22 cellular contexts compared by ENCODE assay signal in the genomic region with DNA sequence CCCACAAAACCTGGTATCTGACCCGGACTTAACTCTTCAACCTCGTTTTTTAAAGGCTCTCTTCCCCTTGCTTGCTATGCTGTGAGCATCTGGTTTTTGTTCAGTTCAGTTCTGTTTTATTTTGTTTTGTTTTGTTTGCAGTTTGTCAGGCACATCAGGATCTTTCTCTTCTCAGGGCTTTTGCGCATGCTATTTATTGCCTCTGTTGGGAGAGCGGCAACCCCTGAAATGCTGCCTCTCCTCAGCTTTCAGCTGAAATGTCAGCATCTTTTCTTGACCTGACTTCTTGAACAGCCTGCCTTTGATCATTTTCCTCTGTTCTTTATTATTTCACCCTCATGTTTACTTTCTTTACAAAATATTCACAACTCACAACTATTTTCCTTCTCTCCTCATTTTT. TPM values are rescaled to one million over a fixed set of nuclear protein-coding genes. Genes with fewer than 3 reads are reported as not detected.
A peak's percentile ranks its signal among the peaks of the same experiment; 100 is the strongest.
DNase-seq lines count a peak whose midpoint lies in the region; FAIRE-seq and TF ChIP-seq lines count a peak whose summit lies in the region.
"Had no signal": no experiment of that assay in that cellular context is flagged by ENCODE, and none has a peak within 500 bp of the region (broad histone marks: within the 10 kb centered on the region; RNA-seq: fewer than 3 reads in every experiment).

No MANE protein-coding gene starts in this region.

- TF ChIP-seq CTCF in D721Med (IDR thresholded peaks at IDR 0.05; ENCODE audit: insufficient read depth, missing control alignments) (no peak), VCaP (conservative IDR thresholded peaks at IDR 0.05) (no peak), mesothelial cell of epicardium (IDR thresholded peaks at IDR 0.05; ENCODE audit: unreplicated experiment) (no peak)

- no peaks in the 10 kb centered on the region for H3K9me3 Mint-ChIP-seq in mesothelial cell of epicardium
- H3K9me3 Mint-ChIP-seq: CD8-positive, alpha-beta memory T cell had no signal

- H3K27ac ChIP-seq in VCaP = peak overlapping the region; percentile 8; the same call in 1 of the 2 replicates
- no peak overlapping the region for H3K27ac ChIP-seq in effector memory CD4-positive, alpha-beta T cell (ENCODE audit: insufficient read depth, low read length, poor library complexity, severe bottlenecking)
- H3K27ac ChIP-seq: C4-2B, HL-60, SJSA1 had no signal

- FAIRE-seq in D721Med (lab: Jason Lieb, UNC) (peak; percentile 60), endometrium (lab: Jason Lieb, UNC) (peak; percentile 99)
- FAIRE-seq: GM19239, H54, HepG2 had no signal

- H3K36me3 ChIP-seq in effector memory CD4-positive, alpha-beta T cell (ENCODE audit: control insufficient read depth, insufficient read depth, low read length) = no peaks in the 10 kb centered on the region
- H3K36me3 ChIP-seq: SJSA1 had no signal

- no peaks in the 10 kb centered on the region for H3K9me3 ChIP-seq in effector memory CD4-positive, alpha-beta T cell (ENCODE audit: control insufficient read depth, low read length)
- H3K9me3 ChIP-seq: SJSA1 had no signal

- H3K27me3 Mint-ChIP-seq in mesothelial cell of epicardium (ENCODE audit: low read depth) = no peaks in the 10 kb centered on the region

- no peaks in the 10 kb centered on the region for H3K4me1 ChIP-seq in effector memory CD4-positive, alpha-beta T cell (ENCODE audit: control insufficient read depth, insufficient read depth, low read length, poor library complexity, severe bottlenecking)

- no peaks in the 10 kb centered on the region for H3K36me3 Mint-ChIP-seq in mesothelial cell of epicardium
- H3K36me3 Mint-ChIP-seq: CD8-positive, alpha-beta memory T cell had no signal

- H3K27ac Mint-ChIP-seq in mesothelial cell of epicardium = peak overlapping the region; percentile 10
- H3K27ac Mint-ChIP-seq: CD8-positive, alpha-beta memory T cell had no signal

- no peaks in the 10 kb centered on the region for H3K27me3 ChIP-seq in effector memory CD4-positive, alpha-beta T cell (replicated peaks; ENCODE audit: control insufficient read depth, insufficient read depth, low read length, poor library complexity, severe bottlenecking)

- H3K4me3 Mint-ChIP-seq in mesothelial cell of epicardium = no peak overlapping the region
- H3K4me3 Mint-ChIP-seq: CD8-positive, alpha-beta memory T cell had no signal

- DNase-seq in D721Med (ENCODE audit: insufficient read length, low spot score) (no peak), mesothelial cell of epicardium (ENCODE audit: low spot score in 2 of 2, unreplicated experiment in 2 of 2) (no peak), cerebellar nuclear complex (lab: John Stamatoyannopoulos, UW) (no peak)
- no peak for DNase-seq in NK-92 treated with Interleukin-12 subunit alpha and Interleukin-12 subunit beta, amount 100 ng/mL, for 24 hours (lab: John Stamatoyannopoulos, UW)
- DNase-seq in effector memory CD4-positive, alpha-beta T cell = no peak
- DNase-seq: Calu3; CD8-positive, alpha-beta memory T cell; GF-D8; KBM-7; MM.1S; NCI-H1048; NCI-H187; NCI-H2107; NCI-H446 treated with DMSO at 0.1 percent for 48 hours had no signal

- peaks cover 9% of the 10 kb centered on the region for H3K4me1 Mint-ChIP-seq in mesothelial cell of epicardium

- no peak overlapping the region for H3K4me3 ChIP-seq in effector memory CD4-positive, alpha-beta T cell (ENCODE audit: insufficient read depth, low read depth, low read length, poor library complexity, severe bottlenecking)
- H3K4me3 ChIP-seq: SJSA1 had no signal

RNA-seq across cellular contexts. Expression of gene RC3H1, which starts 50.4 kb away (rescaled TPM):
- total RNA-seq in mesothelial cell of epicardium = 43.7 to 52.0 TPM (median 48.1 TPM) in 3 replicates
